ENCODE assay signal across 1 cellular context in the genomic region with DNA sequence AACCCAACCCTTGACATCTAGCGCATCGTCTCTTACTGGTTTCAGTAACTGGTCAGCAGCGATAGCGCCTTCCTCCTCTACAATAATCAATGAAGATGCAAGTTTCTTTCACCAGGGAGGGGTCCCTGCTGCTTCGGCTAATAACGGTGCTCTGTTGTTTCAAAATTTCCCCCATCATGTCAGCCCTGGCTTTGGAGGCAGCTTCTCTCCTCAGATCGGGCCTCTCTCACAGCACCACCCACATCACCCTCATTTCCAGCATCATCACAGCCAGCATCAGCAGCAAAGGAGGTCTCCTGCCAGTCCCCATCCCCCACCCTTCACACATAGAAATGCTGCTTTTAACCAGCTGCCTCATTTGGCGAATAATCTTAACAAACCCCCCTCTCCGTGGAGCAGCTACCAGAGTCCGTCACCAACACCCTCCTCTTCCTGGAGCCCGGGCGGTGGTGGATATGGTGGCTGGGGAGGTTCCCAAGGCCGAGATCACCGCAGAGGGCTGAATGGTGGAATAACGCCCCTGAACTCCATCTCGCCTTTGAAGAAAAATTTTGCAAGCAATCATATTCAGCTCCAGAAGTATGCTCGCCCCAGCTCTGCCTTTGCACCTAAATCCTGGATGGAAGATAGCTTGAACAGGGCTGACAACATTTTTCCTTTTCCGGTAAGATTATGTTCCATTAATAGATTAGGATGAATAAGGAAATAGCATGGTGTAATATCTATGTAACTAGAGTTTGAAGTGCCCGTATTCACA.
TF ChIP-seq lines count a peak whose summit lies in the region.

No MANE protein-coding gene starts in this region.

TF ChIP-seq in IMR-90, 13 proteins besides CTCF, POLR2A, EP300 and RAD21:
- TF ChIP-seq RCOR1 (IDR thresholded peaks at IDR 0.05; ENCODE audit: insufficient replicate concordance, low read length): no peak
- TF ChIP-seq MAFK (IDR thresholded peaks at IDR 0.05; ENCODE audit: low read depth, low read length): no peak
- TF ChIP-seq ELK1 (IDR thresholded peaks at IDR 0.05; ENCODE audit: borderline replicate concordance, low read depth, low read length): no peak
- no peak for TF ChIP-seq FOS (IDR thresholded peaks at IDR 0.05; ENCODE audit: low read depth, low read length)
- no peak for TF ChIP-seq RFX5 (IDR thresholded peaks at IDR 0.05; ENCODE audit: low read depth, low read length)
- TF ChIP-seq BHLHE40 (IDR thresholded peaks at IDR 0.05; ENCODE audit: low read depth, low read length): no peak
- TF ChIP-seq MXI1 (IDR thresholded peaks at IDR 0.05; ENCODE audit: borderline replicate concordance, low read depth, low read length): no peak
- TF ChIP-seq CEBPB (IDR thresholded peaks at IDR 0.05; ENCODE audit: low read depth, low read length): no peak
- TF ChIP-seq USF2 (IDR thresholded peaks at IDR 0.05; ENCODE audit: low read depth, low read length): no peak
- TF ChIP-seq NFE2L2 (IDR thresholded peaks at IDR 0.05; ENCODE audit: low read depth, low read length): no peak
- no peak for TF ChIP-seq MAZ (IDR thresholded peaks at IDR 0.05; ENCODE audit: borderline replicate concordance, low read depth, low read length)
- TF ChIP-seq SMC3 (IDR thresholded peaks at IDR 0.05; ENCODE audit: low read depth, low read length): no peak; the same call in 1 of the 2 replicates
- no peak for TF ChIP-seq CHD1 (IDR thresholded peaks at IDR 0.05; ENCODE audit: low read depth, low read length)
